8 cellular contexts compared by ENCODE assay signal in genomic region chr6:39791850-39792500, GRCh38. TPM values are rescaled to one million over a fixed set of nuclear protein-coding genes. Genes with fewer than 3 reads are reported as not detected.
DNase-seq lines count a peak whose midpoint lies in the region; ATAC-seq and TF ChIP-seq lines count a peak whose summit lies in the region.

Gene DAAM2, plus strand, starts transcription at chr6:39792376. Its CDS starts 63,927 bp downstream, at chr6:39856303.

- H3K4me1 ChIP-seq in Karpas-422 (ENCODE audit: low read length): no peaks in the 10 kb centered on the region
- no peaks in the 10 kb centered on the region for H3K4me1 ChIP-seq in MM.1S (ENCODE audit: low read length)

- ATAC-seq in stimulated activated naive CD8-positive, alpha-beta T cell treated with anti-CD3 and anti-CD28 coated beads, Interleukin-15, Interleukin-2, amounts not matched to agents 100 U/mL and 50 U/mL, for 24 hours: peak; percentile 17

- H4K20me1 ChIP-seq in Karpas-422 (ENCODE audit: insufficient read depth, low read depth, low read length) (no peaks in the 10 kb centered on the region), MM.1S (ENCODE audit: insufficient read depth, low read length) (no peaks in the 10 kb centered on the region)

- peak within 1 kb of the TSS; percentile 89 for H3K27ac ChIP-seq in caudate nucleus (ENCODE audit: low read depth, low read length)
- H3K27ac ChIP-seq in layer of hippocampus (ENCODE audit: low read depth, low read length): peak within 1 kb of the TSS; percentile 90
- no peak within 1 kb of the TSS for H3K27ac ChIP-seq in Karpas-422 (ENCODE audit: low read length)
- H3K27ac ChIP-seq in MM.1S (ENCODE audit: low read length): no peak within 1 kb of the TSS

- TF ChIP-seq CTCF in MM.1S (IDR thresholded peaks at IDR 0.05; ENCODE audit: low read length): no peak

- H3K36me3 ChIP-seq in Karpas-422 (ENCODE audit: insufficient read depth, low read length) (no peaks in the 10 kb centered on the region), MM.1S (replicated peaks; ENCODE audit: insufficient read depth, low read length) (no peaks in the 10 kb centered on the region)

- H3K4me3 ChIP-seq in Karpas-422 (ENCODE audit: low read length): no peak within 1 kb of the TSS
- H3K4me3 ChIP-seq in MM.1S (ENCODE audit: low read length): no peak within 1 kb of the TSS

- H2AFZ ChIP-seq in Karpas-422 (ENCODE audit: low read length): no peak within 1 kb of the TSS
- H2AFZ ChIP-seq in MM.1S (ENCODE audit: low read length): no peak within 1 kb of the TSS

- H3K9ac ChIP-seq in Karpas-422 (ENCODE audit: low read length) (no peak within 1 kb of the TSS), MM.1S (ENCODE audit: low read length) (no peak within 1 kb of the TSS)

- H3K4me2 ChIP-seq in Karpas-422 (ENCODE audit: low read depth, low read length, poor library complexity, severe bottlenecking) (no peak within 1 kb of the TSS), MM.1S (ENCODE audit: low read depth, low read length) (no peak within 1 kb of the TSS)

- no peaks in the 10 kb centered on the region for H3K27me3 ChIP-seq in layer of hippocampus (ENCODE audit: control insufficient read depth, insufficient read depth, low read length)
- H3K27me3 ChIP-seq in Karpas-422 (ENCODE audit: low read length): no peaks in the 10 kb centered on the region
- no peaks in the 10 kb centered on the region for H3K27me3 ChIP-seq in MM.1S (replicated peaks; ENCODE audit: insufficient read depth, low read length)

- H3F3A ChIP-seq in MM.1S (ENCODE audit: insufficient read depth, low read length): no peaks in the 10 kb centered on the region

- H3K9me3 ChIP-seq in Karpas-422 (ENCODE audit: low read length): no peaks in the 10 kb centered on the region
- H3K9me3 ChIP-seq in MM.1S (replicated peaks; ENCODE audit: insufficient read depth, low read length): no peaks in the 10 kb centered on the region

- H3K79me2 ChIP-seq in Karpas-422 (ENCODE audit: low read length) (no peaks in the 10 kb centered on the region), MM.1S (ENCODE audit: low read length) (no peaks in the 10 kb centered on the region)

- DNase-seq in NCI-H82 (lab: John Stamatoyannopoulos, UW): peak; percentile 28
- no peak for DNase-seq in NCI-H82 treated with DMSO at 0.1 percent for 48 hours (lab: John Stamatoyannopoulos, UW; ENCODE audit: unreplicated experiment)
- DNase-seq in caudate nucleus (lab: John Stamatoyannopoulos, UW): peak in 37 of 61 donors; percentile 26 to 67 (median 53)
- no peak for DNase-seq in stimulated activated naive CD8-positive, alpha-beta T cell treated with anti-CD3 and anti-CD28 coated beads, Interleukin-15, Interleukin-2, amounts not matched to agents 100 U/mL and 50 U/mL, for 24 hours
- no peak for DNase-seq in Karpas-422
- DNase-seq in MM.1S: no peak
- no peak for DNase-seq in dedifferentiated amniotic fluid mesenchymal stem cell (ENCODE audit: extremely low spot score)

- H3K9me2 ChIP-seq in Karpas-422 (replicated peaks; ENCODE audit: insufficient read depth, low read length): no peaks in the 10 kb centered on the region
- H3K9me2 ChIP-seq in MM.1S (replicated peaks; ENCODE audit: insufficient read depth, low read length): no peaks in the 10 kb centered on the region

RNA-seq across cellular contexts. Expression of gene DAAM2, which starts in this region (rescaled TPM):
- total RNA-seq in Karpas-422 (2014; rRNA removed; shearing (Covaris generic); ENCODE audit: low replicate concordance): not detected in 2 replicates

Comparison
In these comparisons a context has a peak if more than half of its experiments do, and no peak if none do; other contexts are left out.
1. DNase-seq: peak in NCI-H82 (single experiment) and caudate nucleus (37 of 61); none in NCI-H82 treated with DMSO at 0.1 percent for 48 hours (single experiment), stimulated activated naive CD8-positive, alpha-beta T cell treated with anti-CD3 and anti-CD28 coated beads, Interleukin-15, Interleukin-2, amounts not matched to agents 100 U/mL and 50 U/mL, for 24 hours (single experiment), Karpas-422 (single experiment), MM.1S (single experiment) and dedifferentiated amniotic fluid mesenchymal stem cell (single experiment).
2. H3K27ac ChIP-seq: peak in caudate nucleus (single experiment) and layer of hippocampus (single experiment); none in Karpas-422 (single experiment) and MM.1S (single experiment).